ENCODE assay signal across 16 cellular contexts in the genomic region with DNA sequence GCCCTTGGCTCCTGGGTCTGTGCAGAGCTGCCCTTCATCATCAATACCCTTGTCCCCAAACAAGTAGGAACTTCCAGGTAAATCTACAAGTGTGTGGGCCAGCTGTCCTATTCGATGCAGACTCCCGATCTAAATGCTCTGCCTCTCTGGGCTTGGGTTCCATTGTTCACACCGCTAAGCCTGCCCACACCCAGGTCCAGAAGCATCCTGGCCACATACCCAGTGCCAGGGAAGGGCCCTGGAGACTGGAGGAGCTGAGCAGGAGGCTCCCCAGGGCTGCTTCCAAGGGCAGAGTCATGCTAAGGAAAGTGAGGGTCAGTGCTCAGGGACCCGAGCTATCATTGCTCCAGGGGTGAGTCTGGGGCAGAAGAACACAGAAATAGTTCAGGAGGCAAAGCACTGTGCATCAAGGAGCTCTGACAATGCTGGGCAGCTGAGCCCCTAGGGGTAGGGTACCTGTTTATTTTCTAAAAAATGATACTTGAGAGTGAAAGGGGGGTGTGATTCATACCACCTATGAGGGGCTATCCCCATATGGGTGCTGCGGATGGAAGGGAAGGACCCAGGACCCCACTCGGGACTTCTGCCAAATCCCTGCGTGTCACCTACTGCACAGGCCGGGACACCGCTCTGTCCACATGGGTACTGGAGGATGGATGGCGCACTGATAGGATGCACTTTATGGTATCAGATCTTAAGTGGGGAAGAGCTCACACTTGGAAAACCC. TPM values are rescaled to one million over a fixed set of nuclear protein-coding genes. Genes with fewer than 3 reads are reported as not detected.
DNase-seq lines count a peak whose midpoint lies in the region; ATAC-seq and TF ChIP-seq lines count a peak whose summit lies in the region.
"Had no signal": no experiment of that assay in that cellular context is flagged by ENCODE, and none has a peak within 500 bp of the region (broad histone marks: within the 10 kb centered on the region; RNA-seq: fewer than 3 reads in every experiment).

No MANE protein-coding gene starts in this region.

- H3K4me3 ChIP-seq in esophagus muscularis mucosa (no peak overlapping the region), mesenchymal stem cell (ENCODE audit: insufficient read depth in 1 of 2, low read depth in 1 of 2, low read length in 2 of 2) (no peak overlapping the region), uterus (no peak overlapping the region)

- no peak overlapping the region for H2BK120ac ChIP-seq in mesenchymal stem cell (ENCODE audit: low read depth, low read length)

- intact Hi-C loops in esophagus muscularis mucosa (cut with DNase I) (no loop called here), uterus (cut with DNase I; ENCODE audit: low total_unique reads) (no loop called here), Right ventricle myocardium superior (cut with DNase I) (no loop called here)

- H3K9ac ChIP-seq in mesenchymal stem cell (ENCODE audit: low read length): no peak overlapping the region

- TF ChIP-seq POLR2A in esophagus muscularis mucosa (IDR thresholded peaks at IDR 0.05; ENCODE audit: low read depth) (no peak), uterus (IDR thresholded peaks at IDR 0.05) (no peak)

- no peak overlapping the region for H4K91ac ChIP-seq in mesenchymal stem cell (ENCODE audit: low read length)

- DNase-seq in esophagus muscularis mucosa (ENCODE audit: extremely low spot score): peak; percentile 83
- DNase-seq in mesenchymal stem cell: no peak
- no peak for DNase-seq in uterus
- DNase-seq in activated effector memory CD4-positive, alpha-beta T cell treated with anti-CD3 and anti-CD28 coated beads, Interleukin-2, amount 50 U/mL, for 16 hours: no peak
- DNase-seq in Right ventricle myocardium superior: no peak
- DNase-seq: C1 segment of cervical spinal cord; Calu3; CD4-positive, alpha-beta memory T cell; COR-L47; DMS53; DMS79 treated with DMSO at 0.1 percent for 48 hours; GF-D8; GOT3; H7 had no signal

- H2BK5ac ChIP-seq in mesenchymal stem cell (ENCODE audit: low read depth, low read length, poor library complexity, severe bottlenecking): no peak overlapping the region

- H3K9me3 ChIP-seq in esophagus muscularis mucosa: peaks cover 0 to 16% (median 7%) of the 10 kb centered on the region in 4 donors
- H3K9me3 ChIP-seq in mesenchymal stem cell (ENCODE audit: control insufficient read depth, low read length): peaks cover 12% of the 10 kb centered on the region
- H3K9me3 ChIP-seq in uterus: peaks cover 0 to 4% of the 10 kb centered on the region in 2 donors

- peaks cover 0 to 15% (median 0%) of the 10 kb centered on the region in 4 donors for H3K27me3 ChIP-seq in esophagus muscularis mucosa
- H3K27me3 ChIP-seq in mesenchymal stem cell (ENCODE audit: control insufficient read depth in 1 of 2, insufficient read depth in 1 of 2, low read length in 2 of 2): peaks cover 0 to 17% of the 10 kb centered on the region in 2 experiments
- peaks cover 0 to 4% of the 10 kb centered on the region in 2 donors for H3K27me3 ChIP-seq in uterus

- TF ChIP-seq CTCF in esophagus muscularis mucosa (IDR thresholded peaks at IDR 0.05) (no peak), uterus (IDR thresholded peaks at IDR 0.05) (no peak)

- TF ChIP-seq EP300 in esophagus muscularis mucosa (IDR thresholded peaks at IDR 0.05): no peak

- no peak overlapping the region for H4K8ac ChIP-seq in mesenchymal stem cell (ENCODE audit: low read length)

- no peak overlapping the region for H3K4me2 ChIP-seq in mesenchymal stem cell (ENCODE audit: low read length, poor library complexity, severe bottlenecking)

- no peaks in the 10 kb centered on the region for H3K79me1 ChIP-seq in mesenchymal stem cell (replicated peaks; ENCODE audit: low read length, poor library complexity, severe bottlenecking)

- no peak overlapping the region for H3K18ac ChIP-seq in mesenchymal stem cell (ENCODE audit: low read depth in 1 of 2, low read length in 2 of 2)

- no peak overlapping the region for H2BK15ac ChIP-seq in mesenchymal stem cell (ENCODE audit: low read depth, poor library complexity, severe bottlenecking)

- H2AK5ac ChIP-seq in mesenchymal stem cell (ENCODE audit: low read length, severe bottlenecking): no peak overlapping the region

- no peaks in the 10 kb centered on the region for H3K36me3 ChIP-seq in esophagus muscularis mucosa
- no peaks in the 10 kb centered on the region for H3K36me3 ChIP-seq in mesenchymal stem cell (ENCODE audit: control insufficient read depth in 1 of 2, insufficient read depth in 2 of 2, low read depth in 1 of 2, low read length in 2 of 2)
- no peaks in the 10 kb centered on the region for H3K36me3 ChIP-seq in uterus

- no peak overlapping the region for H3K4ac ChIP-seq in mesenchymal stem cell (ENCODE audit: low read depth in 1 of 2, low read length in 2 of 2)

- 80% methylated on average over 8 of the region's 10 CpGs for WGBS in esophagus muscularis mucosa
- 76% methylated on average over 9 of the region's 10 CpGs for WGBS in mesenchymal stem cell

- H3K4me1 ChIP-seq in esophagus muscularis mucosa (no peaks in the 10 kb centered on the region), mesenchymal stem cell (ENCODE audit: control insufficient read depth, insufficient read depth, low read depth, low read length) (no peaks in the 10 kb centered on the region), uterus (no peaks in the 10 kb centered on the region)

- no peak overlapping the region for H3K14ac ChIP-seq in mesenchymal stem cell (ENCODE audit: low read length in 2 of 2)

- ATAC-seq in Right ventricle myocardium superior (ENCODE audit: poor library complexity) (no peak), HG02642 (IDR thresholded peaks at IDR 0.05; ENCODE audit: poor library complexity, unreplicated experiment) (no peak)

- no peak overlapping the region for H2BK12ac ChIP-seq in mesenchymal stem cell (ENCODE audit: low read length in 2 of 2)

- no peak overlapping the region for H3K27ac ChIP-seq in esophagus muscularis mucosa (replicated peaks in 1 of 4)
- H3K27ac ChIP-seq in mesenchymal stem cell (ENCODE audit: low read length, poor library complexity, severe bottlenecking): no peak overlapping the region
- H3K27ac ChIP-seq in uterus: peak overlapping the region; percentile 77 to 82

- H2AFZ ChIP-seq in mesenchymal stem cell (ENCODE audit: low read depth, low read length): peak overlapping the region; percentile 19

- H3K23ac ChIP-seq in mesenchymal stem cell (ENCODE audit: low read length in 2 of 2): no peak overlapping the region

RNA-seq across cellular contexts. Expression of a gene that starts 25.8 kb away (rescaled TPM):
- total RNA-seq in esophagus muscularis mucosa (10 to 100 TPM; 37.4 to 51.6 (median 47.4) TPM), uterus (100 to 1,000 TPM in 1 of 4 donors, 10 to 100 TPM in 3; 28.1 to 199 (median 63.9) TPM), Right ventricle myocardium superior (1.9 TPM)
- polyA plus RNA-seq in mesenchymal stem cell (2013, experiment 1 of 2): 11.1 TPM
- polyA plus RNA-seq in mesenchymal stem cell (2013, experiment 2 of 2): 11.7 TPM
- total RNA-seq: A673; Calu3; CD4-positive, alpha-beta memory T cell had no signal
- polyA plus RNA-seq: CD4-positive, alpha-beta memory T cell had no signal

Comparison
In these comparisons a context has a peak if more than half of its experiments do, and no peak if none do; other contexts are left out.
1. H3K27ac ChIP-seq: peak in uterus (2 of 2); none in esophagus muscularis mucosa (0 of 4) and mesenchymal stem cell (single experiment).